Comparison of ENCODE assay signal across 19 cellular contexts in the genomic region with DNA sequence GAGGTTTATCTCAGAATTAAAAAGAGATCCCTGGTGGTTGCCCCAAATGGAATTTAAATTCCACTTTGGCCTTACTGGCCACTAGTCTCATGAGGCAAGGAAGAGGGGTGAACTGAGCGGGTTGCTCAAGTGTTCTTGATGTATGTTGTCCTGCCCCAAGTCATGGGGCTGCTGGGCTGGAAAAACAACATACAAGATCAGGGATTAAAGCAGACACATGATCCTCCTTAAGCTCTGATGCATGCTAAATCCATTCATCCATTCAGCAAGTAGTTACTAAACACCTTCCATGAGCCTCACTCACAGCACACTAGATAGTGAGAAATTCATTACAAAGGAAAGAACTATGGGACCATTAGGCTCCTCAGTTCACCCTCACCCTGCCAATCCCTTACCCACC.
"Had no signal": no experiment of that assay in that cellular context is flagged by ENCODE, and none has a peak within 500 bp of the region (broad histone marks: within the 10 kb centered on the region; RNA-seq: fewer than 3 reads in every experiment).

No MANE protein-coding gene starts in this region.

- H3K36me3 ChIP-seq: gastrocnemius medialis, left lung, neutrophil, pancreas, thyroid gland had no signal

- H3K4me1 ChIP-seq: gastrocnemius medialis, pancreas, thyroid gland had no signal

- H3K27me3 ChIP-seq: dorsolateral prefrontal cortex, gastrocnemius medialis, left lung, pancreas, thyroid gland had no signal

- H3K27me3 Mint-ChIP-seq: activated naive CD8-positive, alpha-beta T cell treated with anti-CD3 and anti-CD28 coated beads for 36 hours had no signal

- H3K36me3 Mint-ChIP-seq: activated CD8-positive, alpha-beta memory T cell treated with anti-CD3 and anti-CD28 coated beads, Interleukin-2, amount 10 ng/mL, durations not matched to agents 7 days and 5 days; activated naive CD8-positive, alpha-beta T cell treated with anti-CD3 and anti-CD28 coated beads for 36 hours had no signal

- H3K9me3 Mint-ChIP-seq: activated CD4-positive, alpha-beta memory T cell treated with anti-CD3 and anti-CD28 coated beads, Interleukin-2, amount 10 ng/mL, durations not matched to agents 7 days and 5 days had no signal

- H3K27ac Mint-ChIP-seq: activated B cell treated with CpG ODN at 0.5 μM for 24 hours; activated CD4-positive, alpha-beta memory T cell treated with anti-CD3 and anti-CD28 coated beads, Interleukin-2, amount 10 ng/mL, durations not matched to agents 7 days and 5 days; activated CD8-positive, alpha-beta memory T cell treated with anti-CD3 and anti-CD28 coated beads, Interleukin-2, amount 10 ng/mL, durations not matched to agents 7 days and 5 days; activated naive CD8-positive, alpha-beta T cell treated with anti-CD3 and anti-CD28 coated beads for 36 hours; naive B cell; T-cell had no signal

- H3K27ac ChIP-seq: dorsolateral prefrontal cortex, gastrocnemius medialis, left lung, neutrophil, pancreas, thyroid gland had no signal

- H3K4me3 ChIP-seq: dorsolateral prefrontal cortex, gastrocnemius medialis, left lung, pancreas, thyroid gland had no signal

- H3K4me3 Mint-ChIP-seq: activated B cell treated with CpG ODN at 0.5 μM for 24 hours; activated CD4-positive, alpha-beta memory T cell treated with anti-CD3 and anti-CD28 coated beads, Interleukin-2, amount 10 ng/mL, durations not matched to agents 7 days and 5 days; activated CD8-positive, alpha-beta memory T cell treated with anti-CD3 and anti-CD28 coated beads, Interleukin-2, amount 10 ng/mL, durations not matched to agents 7 days and 5 days; activated naive CD8-positive, alpha-beta T cell treated with anti-CD3 and anti-CD28 coated beads for 36 hours; naive B cell; T-cell had no signal

- ATAC-seq: activated CD8-positive, alpha-beta memory T cell treated with anti-CD3 and anti-CD28 coated beads, Interleukin-2, amount 10 ng/mL, durations not matched to agents 7 days and 5 days; gastrocnemius medialis; left lung; pancreas; T-cell had no signal

- DNase-seq: activated B cell treated with CpG ODN at 0.5 μM for 24 hours; activated CD4-positive, alpha-beta memory T cell treated with anti-CD3 and anti-CD28 coated beads, Interleukin-2, amount 10 ng/mL, durations not matched to agents 7 days and 5 days; activated CD4-positive, alpha-beta T cell treated with anti-CD3 and anti-CD28 coated beads for 4 hours; activated CD8-positive, alpha-beta memory T cell treated with anti-CD3 and anti-CD28 coated beads, Interleukin-2, amount 10 ng/mL, durations not matched to agents 7 days and 5 days; activated naive CD4-positive, alpha-beta T cell; activated naive CD8-positive, alpha-beta T cell treated with anti-CD3 and anti-CD28 coated beads for 36 hours; amygdala; dorsolateral prefrontal cortex; erythroblast; gastrocnemius medialis; head of caudate nucleus; left lung; naive B cell; pancreas; stimulated activated CD4-positive, alpha-beta T cell treated with anti-CD3 and anti-CD28 coated beads, Interleukin-1b, Interleukin-23, amount 100 ng/mL, for 48 hours; stimulated activated naive CD4-positive, alpha-beta T cell treated with Interleukin-2 at 50 U/mL for 16 hours; T-cell; thyroid gland had no signal
